ENCODE assay signal across 8 cellular contexts in the genomic region with DNA sequence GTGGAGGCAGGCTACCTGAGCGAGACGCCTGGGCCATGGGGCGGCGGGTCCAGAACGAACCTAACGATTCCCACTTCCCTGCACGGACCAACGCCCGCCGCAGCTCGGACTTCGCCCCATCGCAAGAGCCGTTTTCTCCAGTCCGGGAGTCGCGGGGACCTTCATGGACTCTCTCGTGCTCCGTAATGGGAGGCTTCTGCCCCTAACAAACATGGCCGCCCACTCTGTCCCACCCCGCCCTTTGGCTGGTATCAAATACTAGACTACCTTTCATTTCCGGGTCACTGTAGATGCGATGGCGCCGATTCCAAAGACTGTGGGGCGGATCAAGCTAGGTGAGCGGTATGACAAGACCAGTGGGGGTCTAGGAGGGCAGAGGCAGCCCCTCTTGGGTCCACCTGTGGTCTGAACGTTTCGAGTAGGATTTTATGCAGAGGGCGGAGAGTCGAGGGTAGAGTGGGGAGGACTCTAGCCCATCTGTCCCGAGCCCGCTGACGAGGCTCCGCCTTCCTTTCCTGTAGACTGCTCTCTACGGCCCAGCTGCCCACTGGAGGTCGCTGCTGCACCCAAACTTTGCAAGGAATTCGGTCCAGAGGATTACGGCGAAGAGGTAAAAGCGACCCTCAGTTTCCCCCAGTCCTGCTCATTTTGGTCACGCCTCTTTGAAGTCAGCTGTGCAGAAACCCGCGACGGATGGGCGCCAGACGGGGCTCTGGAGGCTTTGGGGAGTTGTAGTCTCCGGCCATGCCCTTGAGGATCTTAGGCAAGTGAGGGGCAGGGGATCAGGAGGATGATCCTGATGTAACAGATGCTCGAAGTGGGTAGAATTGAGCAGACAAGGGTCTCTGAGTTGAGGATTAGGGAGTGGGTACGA. TPM values are rescaled to one million over a fixed set of nuclear protein-coding genes. Genes with fewer than 3 reads are reported as not detected.
DNase-seq lines count a peak whose midpoint lies in the region; ATAC-seq and TF ChIP-seq lines count a peak whose summit lies in the region.

A gene with protein sequence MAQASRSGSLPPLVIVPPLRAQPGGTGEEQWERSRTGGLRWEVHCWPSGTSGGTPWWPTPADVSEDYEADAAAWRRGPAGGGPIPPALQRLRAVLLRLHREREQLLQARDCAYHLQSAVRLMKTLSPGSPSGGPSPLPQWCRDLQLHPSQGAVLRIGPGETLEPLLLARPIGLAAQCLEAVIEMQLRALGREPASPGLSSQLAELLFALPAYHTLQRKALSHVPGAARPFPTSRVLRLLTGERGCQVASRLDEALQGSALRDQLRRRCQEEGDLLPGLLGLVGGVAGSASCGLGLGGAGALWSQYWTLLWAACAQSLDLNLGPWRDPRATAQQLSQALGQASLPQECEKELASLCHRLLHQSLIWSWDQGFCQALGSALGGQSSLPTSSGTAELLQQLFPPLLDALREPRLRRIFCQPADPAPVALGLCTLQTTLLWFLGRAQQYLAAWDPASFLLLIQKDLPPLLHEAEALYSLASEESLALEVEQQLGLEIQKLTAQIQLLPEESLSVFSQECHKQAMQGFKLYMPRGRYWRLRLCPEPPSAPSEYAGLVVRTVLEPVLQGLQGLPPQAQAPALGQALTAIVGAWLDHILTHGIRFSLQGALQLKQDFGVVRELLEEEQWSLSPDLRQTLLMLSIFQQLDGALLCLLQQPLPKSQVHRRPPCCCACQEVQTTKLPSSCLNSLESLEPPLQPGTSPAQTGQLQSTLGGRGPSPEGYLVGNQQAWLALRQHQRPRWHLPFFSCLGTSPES (minus strand): TSS at position 198 of the 874 bp plus-strand sequence. CDS start 161 bp downstream, at position 37.
A gene (plus strand): TSS at position 281 of the 874 bp plus-strand sequence. CDS start 15 bp downstream, at position 296.

- peak within 1 kb of the TSS; percentile 96 for H3K27ac ChIP-seq in caudate nucleus (ENCODE audit: low read depth, low read length)

- TF ChIP-seq CTCF in AG09309 (IDR thresholded peaks at IDR 0.05; ENCODE audit: control insufficient read depth, insufficient read depth, low read depth, low read length, missing control alignments) (peak; percentile 90), WTC11 (IDR thresholded peaks at IDR 0.05) (peak; percentile 68)

- H3K4me3 ChIP-seq in AG09309 (ENCODE audit: control insufficient read depth, low read depth, low read length), result peak within 1 kb of the TSS; percentile 77

- no peaks in the 10 kb centered on the region for H3K9me3 Mint-ChIP-seq in WTC11

- H3K36me3 Mint-ChIP-seq in WTC11, result peaks cover 22% of the 10 kb centered on the region

- CTCF ChIA-PET in WTC11 (lab: Charles Lee), result interaction anchor here (0.8 to 4.6 kb wide), 26 partner anchors 10 to 192 kb away, joined by 3 to 43 read pairs (median 6); a partner anchor contains a TSS

- peak; percentile 80 for ATAC-seq in GM18873 (IDR thresholded peaks at IDR 0.05; ENCODE audit: low FRiP score, unreplicated experiment)
- ATAC-seq in HG03139 (IDR thresholded peaks at IDR 0.05; ENCODE audit: unreplicated experiment), result peak; percentile 80
- peak; percentile 91 for ATAC-seq in WTC11

- H3K4me3 Mint-ChIP-seq in WTC11, result peak within 1 kb of the TSS; percentile 100

- H3K27ac Mint-ChIP-seq in WTC11, result peak within 1 kb of the TSS; percentile 100

- no peaks in the 10 kb centered on the region for H3K27me3 Mint-ChIP-seq in WTC11 (ENCODE audit: low read depth)

- POLR2A ChIA-PET in WTC11 (lab: Charles Lee), result interaction anchor here (0.6 to 2.2 kb wide), 9 partner anchors 11 to 162 kb away, joined by 3 to 13 read pairs (median 4); a partner anchor contains a TSS

- peak; percentile 72 for DNase-seq in AG09309 (ENCODE audit: low read depth)
- peak; percentile 95 for DNase-seq in NCI-H2227 (lab: John Stamatoyannopoulos, UW; ENCODE audit: unreplicated experiment)
- peak; percentile 96 for DNase-seq in WTC11 (ENCODE audit: low spot score)
- peak; percentile 75 to 99 (median 95) for DNase-seq in caudate nucleus (lab: John Stamatoyannopoulos, UW)
- peak; percentile 97 for DNase-seq in islet precursor cell
- DNase-seq in stimulated activated CD4-positive, alpha-beta T cell treated with anti-CD3 and anti-CD28 coated beads, Interleukin-12 subunit alpha, Interleukin-12 subunit beta, amount 100 ng/mL, for 48 hours (ENCODE audit: low read depth in 2 of 3, low spot score in 1 of 3), result peak; percentile 88 to 89 (median 89)

- peaks cover 10% of the 10 kb centered on the region for H3K4me1 Mint-ChIP-seq in WTC11

TF ChIP-seq in WTC11, 78 proteins besides CTCF, POLR2A, EP300 and RAD21 (continues in another document):
- TF ChIP-seq, protein P1, sequence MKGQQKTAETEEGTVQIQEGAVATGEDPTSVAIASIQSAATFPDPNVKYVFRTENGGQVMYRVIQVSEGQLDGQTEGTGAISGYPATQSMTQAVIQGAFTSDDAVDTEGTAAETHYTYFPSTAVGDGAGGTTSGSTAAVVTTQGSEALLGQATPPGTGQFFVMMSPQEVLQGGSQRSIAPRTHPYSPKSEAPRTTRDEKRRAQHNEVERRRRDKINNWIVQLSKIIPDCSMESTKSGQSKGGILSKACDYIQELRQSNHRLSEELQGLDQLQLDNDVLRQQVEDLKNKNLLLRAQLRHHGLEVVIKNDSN (CRISPR knock-in tag; IDR thresholded peaks at IDR 0.05), result peak; percentile 63; the same call in 1 of the 2 replicates
- TF ChIP-seq TEAD4 (CRISPR knock-in tag; IDR thresholded peaks at IDR 0.05) (peak; percentile 33; the same call in 1 of the 2 replicates), FOXK1 (CRISPR knock-in tag; IDR thresholded peaks at IDR 0.05) (peak; percentile 77), ETV6 (CRISPR knock-in tag; IDR thresholded peaks at IDR 0.05) (peak; percentile 84), GTF2I (CRISPR knock-in tag; conservative IDR thresholded peaks at IDR 0.05) (no peak), SMAD3 (CRISPR knock-in tag; IDR thresholded peaks at IDR 0.05; ENCODE audit: borderline replicate concordance) (peak; percentile 13; the same call in 1 of the 2 replicates), ZNF317 (CRISPR knock-in tag; IDR thresholded peaks at IDR 0.05; ENCODE audit: borderline replicate concordance, low read depth) (no peak), NFE2L1 (CRISPR knock-in tag; IDR thresholded peaks at IDR 0.05) (0 out of 2 replicates have a peak, but pooled peaks have one; percentile 61), NR3C1 (CRISPR knock-in tag; conservative IDR thresholded peaks at IDR 0.05; ENCODE audit: low read depth) (no peak), GABPB1 (CRISPR knock-in tag; IDR thresholded peaks at IDR 0.05) (peak; percentile 79), SP1 (CRISPR knock-in tag; conservative IDR thresholded peaks at IDR 0.05) (peak; percentile 85), ELF4 (CRISPR knock-in tag; IDR thresholded peaks at IDR 0.05; ENCODE audit: low read depth) (no peak), ZNF232 (CRISPR knock-in tag; IDR thresholded peaks at IDR 0.05) (peak; percentile 14; the same call in 1 of the 2 replicates), TEAD1 (CRISPR knock-in tag; IDR thresholded peaks at IDR 0.05) (0 out of 2 replicates have a peak, but pooled peaks have one; percentile 14), MYBL2 (CRISPR knock-in tag; IDR thresholded peaks at IDR 0.05) (peak; percentile 29; the same call in 1 of the 2 replicates)
- TF ChIP-seq, protein P2, sequence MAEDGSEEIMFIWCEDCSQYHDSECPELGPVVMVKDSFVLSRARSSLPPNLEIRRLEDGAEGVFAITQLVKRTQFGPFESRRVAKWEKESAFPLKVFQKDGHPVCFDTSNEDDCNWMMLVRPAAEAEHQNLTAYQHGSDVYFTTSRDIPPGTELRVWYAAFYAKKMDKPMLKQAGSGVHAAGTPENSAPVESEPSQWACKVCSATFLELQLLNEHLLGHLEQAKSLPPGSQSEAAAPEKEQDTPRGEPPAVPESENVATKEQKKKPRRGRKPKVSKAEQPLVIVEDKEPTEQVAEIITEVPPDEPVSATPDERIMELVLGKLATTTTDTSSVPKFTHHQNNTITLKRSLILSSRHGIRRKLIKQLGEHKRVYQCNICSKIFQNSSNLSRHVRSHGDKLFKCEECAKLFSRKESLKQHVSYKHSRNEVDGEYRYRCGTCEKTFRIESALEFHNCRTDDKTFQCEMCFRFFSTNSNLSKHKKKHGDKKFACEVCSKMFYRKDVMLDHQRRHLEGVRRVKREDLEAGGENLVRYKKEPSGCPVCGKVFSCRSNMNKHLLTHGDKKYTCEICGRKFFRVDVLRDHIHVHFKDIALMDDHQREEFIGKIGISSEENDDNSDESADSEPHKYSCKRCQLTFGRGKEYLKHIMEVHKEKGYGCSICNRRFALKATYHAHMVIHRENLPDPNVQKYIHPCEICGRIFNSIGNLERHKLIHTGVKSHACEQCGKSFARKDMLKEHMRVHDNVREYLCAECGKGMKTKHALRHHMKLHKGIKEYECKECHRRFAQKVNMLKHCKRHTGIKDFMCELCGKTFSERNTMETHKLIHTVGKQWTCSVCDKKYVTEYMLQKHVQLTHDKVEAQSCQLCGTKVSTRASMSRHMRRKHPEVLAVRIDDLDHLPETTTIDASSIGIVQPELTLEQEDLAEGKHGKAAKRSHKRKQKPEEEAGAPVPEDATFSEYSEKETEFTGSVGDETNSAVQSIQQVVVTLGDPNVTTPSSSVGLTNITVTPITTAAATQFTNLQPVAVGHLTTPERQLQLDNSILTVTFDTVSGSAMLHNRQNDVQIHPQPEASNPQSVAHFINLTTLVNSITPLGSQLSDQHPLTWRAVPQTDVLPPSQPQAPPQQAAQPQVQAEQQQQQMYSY (CRISPR knock-in tag; IDR thresholded peaks at IDR 0.05), result peak; percentile 56; the same call in 1 of the 2 replicates
- TF ChIP-seq, protein P3, sequence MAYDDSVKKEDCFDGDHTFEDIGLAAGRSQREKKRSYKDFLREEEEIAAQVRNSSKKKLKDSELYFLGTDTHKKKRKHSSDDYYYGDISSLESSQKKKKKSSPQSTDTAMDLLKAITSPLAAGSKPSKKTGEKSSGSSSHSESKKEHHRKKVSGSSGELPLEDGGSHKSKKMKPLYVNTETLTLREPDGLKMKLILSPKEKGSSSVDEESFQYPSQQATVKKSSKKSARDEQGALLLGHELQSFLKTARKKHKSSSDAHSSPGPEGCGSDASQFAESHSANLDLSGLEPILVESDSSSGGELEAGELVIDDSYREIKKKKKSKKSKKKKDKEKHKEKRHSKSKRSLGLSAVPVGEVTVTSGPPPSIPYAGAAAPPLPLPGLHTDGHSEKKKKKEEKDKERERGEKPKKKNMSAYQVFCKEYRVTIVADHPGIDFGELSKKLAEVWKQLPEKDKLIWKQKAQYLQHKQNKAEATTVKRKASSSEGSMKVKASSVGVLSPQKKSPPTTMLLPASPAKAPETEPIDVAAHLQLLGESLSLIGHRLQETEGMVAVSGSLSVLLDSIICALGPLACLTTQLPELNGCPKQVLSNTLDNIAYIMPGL (CRISPR knock-in tag; IDR thresholded peaks at IDR 0.05), result peak; percentile 86
- TF ChIP-seq, protein P4, sequence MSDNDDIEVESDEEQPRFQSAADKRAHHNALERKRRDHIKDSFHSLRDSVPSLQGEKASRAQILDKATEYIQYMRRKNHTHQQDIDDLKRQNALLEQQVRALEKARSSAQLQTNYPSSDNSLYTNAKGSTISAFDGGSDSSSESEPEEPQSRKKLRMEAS (CRISPR knock-in tag; IDR thresholded peaks at IDR 0.05), result no peak

RNA-seq across cellular contexts. Expression of the first gene that starts in this region (rescaled TPM):
- 10.0 to 14.0 TPM (median 10.4 TPM) in 3 replicates for total RNA-seq in WTC11 (2021)

RNA-seq across cellular contexts. Expression of the second gene that starts in this region (rescaled TPM):
- 32.6 to 38.3 TPM (median 36.2 TPM) in 3 replicates for total RNA-seq in WTC11 (2021)

Comparison
In these comparisons a context has a peak if more than half of its experiments do, and no peak if none do; other contexts are left out.
1. Peak in every context shown above with its lines: DNase-seq, ATAC-seq, H3K4me3 ChIP-seq and H3K27ac ChIP-seq.